ENCODE assay signal across 27 cellular contexts in genomic region chr6:67563671-67564070, GRCh38.
"Had no signal": no experiment of that assay in that cellular context is flagged by ENCODE, and none has a peak within 500 bp of the region (broad histone marks: within the 10 kb centered on the region; RNA-seq: fewer than 3 reads in every experiment).

No MANE protein-coding gene starts in this region.

- H3K27me3 ChIP-seq: colonic mucosa, esophagus muscularis mucosa, esophagus squamous epithelium, foreskin keratinocyte, gastrocnemius medialis, gastroesophageal sphincter, heart left ventricle, heart right ventricle, hepatocyte had no signal

- H3K36me3 ChIP-seq: colonic mucosa, esophagus muscularis mucosa, esophagus squamous epithelium, gastrocnemius medialis, gastroesophageal sphincter, heart left ventricle, heart right ventricle had no signal

- H3K4me1 ChIP-seq: colonic mucosa, esophagus muscularis mucosa, esophagus squamous epithelium, foreskin keratinocyte, gastrocnemius medialis, gastroesophageal sphincter, heart left ventricle, heart right ventricle had no signal

- FAIRE-seq: colon, endothelial cell of umbilical vein had no signal

- H3K4me2 ChIP-seq: hepatocyte had no signal

- H3K9me3 ChIP-seq: colonic mucosa, esophagus muscularis mucosa, gastrocnemius medialis, gastroesophageal sphincter had no signal

- H3K27ac ChIP-seq: colonic mucosa, coronary artery, dorsolateral prefrontal cortex, epithelial cell of prostate, esophagus muscularis mucosa, esophagus squamous epithelium, foreskin keratinocyte, gastrocnemius medialis, gastroesophageal sphincter, heart left ventricle, heart right ventricle, hepatocyte had no signal

- H3K4me3 ChIP-seq: colonic mucosa, coronary artery, dorsolateral prefrontal cortex, esophagus muscularis mucosa, esophagus squamous epithelium, gastrocnemius medialis, gastroesophageal sphincter, heart left ventricle, heart right ventricle, hepatocyte had no signal

- H2AFZ ChIP-seq: hepatocyte had no signal

- ATAC-seq: effector memory CD8-positive, alpha-beta T cell; esophagus mucosa; foreskin keratinocyte; gastrocnemius medialis; gastroesophageal sphincter; heart left ventricle; heart right ventricle had no signal

- H3K79me2 ChIP-seq: hepatocyte had no signal

- DNase-seq: colonic mucosa; cortex of kidney; dermis blood vessel endothelial cell; dorsolateral prefrontal cortex; effector CD4-positive, alpha-beta T cell; effector CD8-positive, alpha-beta T cell; effector memory CD4-positive, alpha-beta T cell; effector memory CD8-positive, alpha-beta T cell; endodermal cell; erythroblast; esophagus squamous epithelium; foreskin fibroblast; foreskin keratinocyte; foreskin melanocyte; gastrocnemius medialis; glutamatergic neuron; head of caudate nucleus; heart left ventricle; heart right ventricle had no signal
